ENCODE assay signal across 33 cellular contexts in genomic region chr19:40130013-40130412, GRCh38.
"Had no signal": no experiment of that assay in that cellular context is flagged by ENCODE, and none has a peak within 500 bp of the region (broad histone marks: within the 10 kb centered on the region; RNA-seq: fewer than 3 reads in every experiment).

No MANE protein-coding gene starts in this region.

- H3K4me1 ChIP-seq: SJCRH30 had no signal

- FAIRE-seq: RCC 7860 had no signal

- H3K27ac ChIP-seq: PC-9, RWPE1, SJCRH30, SK-N-MC had no signal

- DNase-seq: Kasumi-1, MG63, NCI-H1048, NCI-H1092 treated with DMSO at 0.1 percent for 48 hours, NCI-H1105 treated with DMSO at 0.1 percent for 48 hours, NCI-H1417, NCI-H1436, NCI-H146, NCI-H1694, NCI-H187, NCI-H1930, NCI-H2029 treated with DMSO at 0.1 percent for 48 hours, NCI-H2081 treated with DMSO at 0.1 percent for 48 hours, NCI-H2107, NCI-H2171, NCI-H226, NCI-H446 treated with DMSO at 0.1 percent for 48 hours, NCI-H510A, NCI-H524, NCI-H526, NCI-H69, NCI-H748 treated with DMSO at 0.1 percent for 48 hours, NCI-H82, PC-9, SHP77, SIG-M5, SJCRH30 had no signal

- H3K4me3 ChIP-seq: MG63, PC-9, SJCRH30, SK-N-MC had no signal

- ATAC-seq: Panc1, Right ventricle myocardium inferior, SK-N-SH treated with all-trans-retinoic acid at 6 μM for 48 hours had no signal

- H2AFZ ChIP-seq: PC-9 had no signal

- H3K4me2 ChIP-seq: PC-9 had no signal

- H3K36me3 ChIP-seq: MG63, SJCRH30 had no signal

- H3K9me3 ChIP-seq: SJCRH30 had no signal
